8 cellular contexts compared by ENCODE assay signal in genomic region chr10:133124357-133125211, GRCh38. TPM values are rescaled to one million over a fixed set of nuclear protein-coding genes. Genes with fewer than 3 reads are reported as not detected.
DNase-seq lines count a peak whose midpoint lies in the region; ATAC-seq and TF ChIP-seq lines count a peak whose summit lies in the region.

No MANE protein-coding gene starts in this region.

- H3K4me3 ChIP-seq in prostate gland = no peak overlapping the region

- TF ChIP-seq POLR2A in prostate gland (IDR thresholded peaks at IDR 0.05) = no peak

- TF ChIP-seq CTCF in GM12872 (IDR thresholded peaks at IDR 0.05; ENCODE audit: insufficient read depth, low read depth, low read length) (peak; percentile 30; the same call in 1 of the 3 replicates), foreskin keratinocyte (conservative IDR thresholded peaks at IDR 0.05) (peak; percentile 37), prostate gland (IDR thresholded peaks at IDR 0.05) (peak in 3 of 4 experiments; percentile 57 to 63 (median 61))

- H3K4me1 ChIP-seq in foreskin keratinocyte = no peaks in the 10 kb centered on the region
- no peaks in the 10 kb centered on the region for H3K4me1 ChIP-seq in prostate gland (replicated peaks)

- 39% methylated on average over 32 of the region's 58 CpGs for WGBS in prostate gland

- H3K27me3 ChIP-seq in foreskin keratinocyte (no peaks in the 10 kb centered on the region), prostate gland (replicated peaks; ENCODE audit: insufficient read depth) (peaks cover 3% of the 10 kb centered on the region)

- ATAC-seq in foreskin keratinocyte (peak; percentile 9), HG03469 (IDR thresholded peaks at IDR 0.05; ENCODE audit: unreplicated experiment) (no peak), HG03135 (IDR thresholded peaks at IDR 0.05; ENCODE audit: unreplicated experiment) (no peak)

- no peaks in the 10 kb centered on the region for H3K9me3 ChIP-seq in prostate gland

- H3K27ac ChIP-seq in foreskin keratinocyte (no peak overlapping the region), prostate gland (no peak overlapping the region)

- intact Hi-C loops in prostate gland (cut with DNase I) = loop anchor here (10.0 kb wide), 1 partner anchor 290 kb away; no protein-coding TSS in a partner anchor

- H3K36me3 ChIP-seq in prostate gland = no peaks in the 10 kb centered on the region

- peak; percentile 15 for DNase-seq in SKM-1 (lab: John Stamatoyannopoulos, UW; ENCODE audit: unreplicated experiment)
- no peak for DNase-seq in foreskin keratinocyte
- DNase-seq in prostate gland (ENCODE audit: low spot score) = no peak
- no peak for DNase-seq in LoVo (ENCODE audit: low spot score)
- no peak for DNase-seq in NCI-H146 (lab: John Stamatoyannopoulos, UW)

RNA-seq across cellular contexts. Expression of gene KNDC1, which starts 35.4 kb away (rescaled TPM):
- 0.03 and 0.04 TPM in 2 replicates for total RNA-seq in foreskin keratinocyte
- 0.04 TPM in 1 of 2 replicates, not detected in the other for polyA plus RNA-seq in foreskin keratinocyte
- 10 to 100 TPM in 1 of 2 donors, 1 to 10 TPM in 1; 1.5 to 10.8 TPM for total RNA-seq in prostate gland

RNA-seq across cellular contexts. Expression of gene ADGRA1, which starts 36.9 kb away (rescaled TPM):
- not detected in 2 replicates for total RNA-seq in foreskin keratinocyte
- polyA plus RNA-seq in foreskin keratinocyte = not detected in 2 replicates
- total RNA-seq in prostate gland = under 1 TPM; 0.14 to 0.23 TPM
